Comparison of ENCODE assay signal across 13 cellular contexts in the genomic region with DNA sequence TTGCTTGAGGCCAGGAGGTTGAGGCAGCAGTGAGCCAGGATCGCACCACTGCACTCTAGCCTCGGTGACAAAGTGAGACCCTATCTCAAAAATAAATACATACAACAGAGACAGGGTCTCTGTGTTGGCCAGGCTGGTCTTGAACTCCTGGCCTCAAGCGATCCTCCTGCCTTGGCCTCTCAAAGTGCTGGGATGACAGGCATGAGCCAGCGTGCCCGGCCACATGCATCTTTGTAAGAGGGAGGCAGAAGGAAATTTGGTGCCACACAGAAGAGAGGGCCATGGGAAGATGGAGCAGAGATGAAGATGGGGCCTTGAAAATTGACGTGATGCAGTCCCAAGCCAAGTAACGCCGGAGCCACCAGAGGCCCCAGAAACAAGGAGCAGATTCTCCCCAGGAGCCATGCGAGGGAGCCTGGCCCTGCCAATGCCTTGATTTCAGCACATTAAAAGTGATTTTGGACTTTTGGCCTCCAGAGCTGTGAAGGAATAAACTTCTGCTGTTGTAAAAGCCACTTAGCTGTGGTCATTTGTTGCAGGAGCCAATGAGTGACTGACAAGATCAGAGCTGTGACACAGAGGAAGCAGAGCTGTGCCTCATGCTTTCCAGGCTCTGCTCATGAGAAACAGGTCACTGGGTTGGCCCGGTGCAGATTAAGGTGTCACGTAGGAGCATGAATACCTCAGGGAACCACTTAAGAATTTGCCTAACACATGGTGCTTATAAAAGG. TPM values are rescaled to one million over a fixed set of nuclear protein-coding genes. Genes with fewer than 3 reads are reported as not detected.
DNase-seq lines count a peak whose midpoint lies in the region; ATAC-seq, FAIRE-seq and TF ChIP-seq lines count a peak whose summit lies in the region.
"Had no signal": no experiment of that assay in that cellular context is flagged by ENCODE, and none has a peak within 500 bp of the region (broad histone marks: within the 10 kb centered on the region; RNA-seq: fewer than 3 reads in every experiment).

No MANE protein-coding gene starts in this region.

- H3K9ac ChIP-seq in NT2/D1 (ENCODE audit: insufficient read length, low read depth) = peak overlapping the region; percentile 8

- H3K27ac ChIP-seq in epithelial cell of prostate (peak overlapping the region; percentile 39), psoas muscle (peak overlapping the region; percentile 23)
- H3K27ac ChIP-seq: gastroesophageal sphincter had no signal

- ATAC-seq in psoas muscle = no peak
- no peak for ATAC-seq in HG03432 (IDR thresholded peaks at IDR 0.05; ENCODE audit: unreplicated experiment)
- ATAC-seq: gastroesophageal sphincter, GM12878 had no signal

- H3K4me1 ChIP-seq in NT2/D1 (ENCODE audit: insufficient read depth, insufficient read length) (peaks cover 7% of the 10 kb centered on the region), psoas muscle (peaks cover 13% of the 10 kb centered on the region)

- no peaks in the 10 kb centered on the region for H3K9me3 ChIP-seq in NT2/D1 (ENCODE audit: insufficient read depth, low read length)
- H3K9me3 ChIP-seq in psoas muscle = no peaks in the 10 kb centered on the region
- H3K9me3 ChIP-seq: gastroesophageal sphincter had no signal

- 71 to 89% (median 74%) methylated on average over 11 of the region's 11 CpGs for WGBS in psoas muscle, 3 donors

- TF ChIP-seq POLR2A in GM12892 (IDR thresholded peaks at IDR 0.05; ENCODE audit: low read depth, low read length) = no peak

- H3K4me3 ChIP-seq in NT2/D1 (ENCODE audit: insufficient read length, low read depth) (no peak overlapping the region), psoas muscle (no peak overlapping the region)
- H3K4me3 ChIP-seq: gastroesophageal sphincter, GM12878 had no signal

- no peak for TF ChIP-seq CTCF in psoas muscle (IDR thresholded peaks at IDR 0.05)

- intact Hi-C loops in psoas muscle (cut with DNase I) = loop anchor here (5.0 kb wide), 1 partner anchor 33 kb away; a partner anchor contains a TSS

- H3K27me3 ChIP-seq in NT2/D1 (ENCODE audit: insufficient read depth, insufficient read length) (peaks cover 82% of the 10 kb centered on the region), psoas muscle (ENCODE audit: insufficient read depth in 3 of 3, low read length in 2 of 3) (no peaks in the 10 kb centered on the region)
- H3K27me3 ChIP-seq: gastroesophageal sphincter had no signal

- peak; percentile 9 for FAIRE-seq in GM12892 (lab: Jason Lieb, UNC)
- FAIRE-seq: GM12878 had no signal

- DNase-seq in GM12892 (ENCODE audit: insufficient read length) (no peak), NT2/D1 (ENCODE audit: low read depth, low spot score) (no peak), epithelial cell of prostate (ENCODE audit: low read depth, low spot score) (peak; percentile 60), psoas muscle (no peak), SW 1271 (lab: John Stamatoyannopoulos, UW) (no peak), midbrain (lab: John Stamatoyannopoulos, UW) (no peak)
- DNase-seq: activated gamma-delta T cell treated with Interleukin-2 at 50 U/mL for 16 hours, Calu3, NCI-H187 treated with DMSO at 0.1 percent for 48 hours, trophoblast cell had no signal

- H3K36me3 ChIP-seq in NT2/D1 (ENCODE audit: insufficient read depth, insufficient read length, low read length) (peaks cover 2% of the 10 kb centered on the region), psoas muscle (ENCODE audit: insufficient read depth in 1 of 2, low read depth in 1 of 2) (peaks cover 0 to 3% of the 10 kb centered on the region in 2 donors)

RNA-seq across cellular contexts. Expression of a gene that starts 2.6 kb away (rescaled TPM):
- polyA plus RNA-seq in GM12892 (2012; ENCODE audit: missing spikeins) = 20.1 TPM
- total RNA-seq in psoas muscle = 100 to 1,000 TPM in 2 of 4 donors, 10 to 100 TPM in 2; 36.4 to 160 (median 72.7) TPM
- polyA plus RNA-seq in psoas muscle = 10 to 100 TPM; 53.4 to 79.3 (median 67.7) TPM

RNA-seq across cellular contexts. Expression of a gene that starts 10.4 kb away (rescaled TPM):
- polyA plus RNA-seq in GM12892 (2012; ENCODE audit: missing spikeins) = 8.9 TPM
- 1 to 10 TPM; 2.5 to 9.3 (median 8.4) TPM for total RNA-seq in psoas muscle
- polyA plus RNA-seq in psoas muscle = 10 to 100 TPM in 2 of 3 donors, 1 to 10 TPM in 1; 5.0 to 11.9 (median 10.2) TPM

RNA-seq across cellular contexts. Expression of a gene that starts 34.3 kb away (rescaled TPM):
- 82.7 TPM for polyA plus RNA-seq in GM12892 (2012; ENCODE audit: missing spikeins)
- total RNA-seq in psoas muscle = 100 to 1,000 TPM in 3 of 4 donors, 10 to 100 TPM in 1; 81.5 to 147 (median 108) TPM
- 100 to 1,000 TPM; 111 to 217 (median 150) TPM for polyA plus RNA-seq in psoas muscle
